ENCODE assay signal across 35 cellular contexts in genomic region chr19:33168528-33168927, GRCh38.
"Had no signal": no experiment of that assay in that cellular context is flagged by ENCODE, and none has a peak within 500 bp of the region (broad histone marks: within the 10 kb centered on the region; RNA-seq: fewer than 3 reads in every experiment).

No MANE protein-coding gene starts in this region.

- H3K36me3 ChIP-seq: MG63 had no signal

- H3K4me3 ChIP-seq: MG63 had no signal

- DNase-seq: Karpas-422, Kasumi-1, MG63, MM.1S, MV-4-11, NCI-H1048, NCI-H1092, NCI-H1092 treated with DMSO at 0.1 percent for 48 hours, NCI-H1105, NCI-H1105 treated with DMSO at 0.1 percent for 48 hours, NCI-H1417, NCI-H1417 treated with DMSO at 0.1 percent for 48 hours, NCI-H1436, NCI-H1436 treated with DMSO at 0.1 percent for 48 hours, NCI-H146, NCI-H1694, NCI-H1694 treated with DMSO at 0.1 percent for 48 hours, NCI-H187, NCI-H187 treated with DMSO at 0.1 percent for 48 hours, NCI-H1930, NCI-H2029, NCI-H2029 treated with DMSO at 0.1 percent for 48 hours, NCI-H2081, NCI-H2081 treated with DMSO at 0.1 percent for 48 hours, NCI-H2107, NCI-H2171, NCI-H2171 treated with DMSO at 0.1 percent for 48 hours, NCI-H2227 treated with DMSO at 0.1 percent for 48 hours, NCI-H226, NCI-H345, NCI-H446, NCI-H446 treated with DMSO at 0.1 percent for 48 hours, NCI-H510A, NCI-H510A treated with DMSO at 0.1 percent for 48 hours, NCI-H524 had no signal
